ENCODE assay signal across 21 cellular contexts in genomic region chr7:33299425-33299824, GRCh38.
"Had no signal": no experiment of that assay in that cellular context is flagged by ENCODE, and none has a peak within 500 bp of the region (broad histone marks: within the 10 kb centered on the region; RNA-seq: fewer than 3 reads in every experiment).

No MANE protein-coding gene starts in this region.

- H3K4me3 ChIP-seq: MG63 had no signal

- H3K36me3 ChIP-seq: MG63 had no signal

- FAIRE-seq: HepG2 had no signal

- H3K9ac ChIP-seq: SK-N-SH had no signal

- DNase-seq: IMR-90, Karpas-422, KG1, MG63, NCI-H1092, NCI-H1105 treated with DMSO at 0.1 percent for 48 hours, NCI-H1417 treated with DMSO at 0.1 percent for 48 hours, NCI-H146, NCI-H1694 treated with DMSO at 0.1 percent for 48 hours, NCI-H1930, NCI-H2081, NCI-H2107, NCI-H226, NCI-H510A, NCI-H524 treated with DMSO at 0.1 percent for 48 hours, NCI-H69, NCI-H774, SHP77 had no signal

- H3K27ac ChIP-seq: RWPE1 had no signal
